ENCODE assay signal across 19 cellular contexts in genomic region chr7:8363407-8364015, GRCh38.
"Had no signal": no experiment of that assay in that cellular context is flagged by ENCODE, and none has a peak within 500 bp of the region (broad histone marks: within the 10 kb centered on the region; RNA-seq: fewer than 3 reads in every experiment).

No MANE protein-coding gene starts in this region.

- ATAC-seq: activated CD8-positive, alpha-beta T cell treated with anti-CD3 and anti-CD28 coated beads for 36 hours; activated T-helper 17 cell treated with anti-CD3 and anti-CD28 coated beads, Interleukin-2, amount 50 U/mL, for 72 hours; esophagus mucosa; lower lobe of right lung; natural killer cell; pancreas; sciatic nerve; stimulated activated memory B cell treated with anti-CD40 and anti-IgM and Interleukin-4, amounts not matched to agents 10 μg/mL and 1 μg/mL and 100 μg/mL, for 72 hours had no signal

- H3K27me3 ChIP-seq: pancreas, upper lobe of left lung had no signal

- DNase-seq: activated CD4-positive, alpha-beta T cell treated with anti-CD3 and anti-CD28 coated beads, Interleukin-2, amount 10 ng/mL, durations not matched to agents 24 days and 14 days; activated CD8-positive, alpha-beta T cell treated with anti-CD3 and anti-CD28 coated beads for 36 hours; activated naive CD4-positive, alpha-beta T cell treated with Interleukin-2 at 50 U/mL for 16 hours; activated naive CD8-positive, alpha-beta T cell treated with anti-CD3 and anti-CD28 coated beads, Interleukin-2, amount 10 ng/mL, durations not matched to agents 7 days and 5 days; activated T-cell treated with anti-CD3 and anti-CD28 coated beads, Interleukin-2, amount 50 U/mL, for 1 hour; amygdala; lower lobe of right lung; natural killer cell; pancreas; stimulated activated CD4-positive, alpha-beta T cell treated with anti-CD3 and anti-CD28 coated beads, Interleukin-4, amount 100 ng/mL, for 4 hours; T-helper 9 cell; upper lobe of left lung had no signal

- H3K27ac ChIP-seq: coronary artery, lower lobe of right lung, neutrophil, pancreas, thoracic aorta, upper lobe of left lung had no signal

- H3K4me3 ChIP-seq: coronary artery, lower lobe of right lung, pancreas, thoracic aorta, upper lobe of left lung had no signal

- H3K9me3 ChIP-seq: lower lobe of right lung, neutrophil, pancreas, thoracic aorta, upper lobe of left lung had no signal

- H3K36me3 ChIP-seq: lower lobe of right lung, neutrophil, pancreas, thoracic aorta, upper lobe of left lung had no signal

- H3K4me1 ChIP-seq: lower lobe of right lung, pancreas, upper lobe of left lung had no signal
